In genomic region chr7:132211971-132212370, GRCh38 we compare ENCODE assay signal across 16 cellular contexts.
DNase-seq lines count a peak whose midpoint lies in the region; ATAC-seq lines count a peak whose summit lies in the region.
"Had no signal": no experiment of that assay in that cellular context is flagged by ENCODE, and none has a peak within 500 bp of the region (broad histone marks: within the 10 kb centered on the region; RNA-seq: fewer than 3 reads in every experiment).

No MANE protein-coding gene starts in this region.

- H3K4me2 ChIP-seq in Karpas-422 (ENCODE audit: low read depth, low read length, poor library complexity, severe bottlenecking), result no peak overlapping the region
- H3K4me2 ChIP-seq: A549 had no signal

- H3K27ac ChIP-seq in Karpas-422 (ENCODE audit: low read length), result no peak overlapping the region
- H3K27ac ChIP-seq: A549, GM23248 had no signal

- no peak overlapping the region for H2AFZ ChIP-seq in Karpas-422 (ENCODE audit: low read length)
- H2AFZ ChIP-seq: GM23248 had no signal

- no peak for ATAC-seq in stimulated activated naive B cell treated with anti-CD40 and anti-IgM and Interleukin-4, amounts not matched to agents 10 μg/mL and 1 μg/mL and 100 μg/mL, for 72 hours (replicated peaks)
- no peak for ATAC-seq in GM19463 (IDR thresholded peaks at IDR 0.05; ENCODE audit: unreplicated experiment)
- ATAC-seq: A549; CD8-positive, alpha-beta T cell; HCT116; HepG2 had no signal

- H3K27me3 ChIP-seq in Karpas-422 (ENCODE audit: low read length), result no peaks in the 10 kb centered on the region

- H3K4me3 ChIP-seq in Karpas-422 (ENCODE audit: low read length), result no peak overlapping the region
- H3K4me3 ChIP-seq: A549, GM23248 had no signal

- H3K36me3 ChIP-seq in Karpas-422 (ENCODE audit: insufficient read depth, low read length), result no peaks in the 10 kb centered on the region

- H3K9me3 ChIP-seq in Karpas-422 (ENCODE audit: low read length), result no peaks in the 10 kb centered on the region
- H3K9me3 ChIP-seq: A549 had no signal

- DNase-seq in G401 (ENCODE audit: low spot score) (peak; percentile 86), NCI-H1694 treated with DMSO at 0.1 percent for 48 hours (lab: John Stamatoyannopoulos, UW) (peak; percentile 24), cerebellar nuclear complex (lab: John Stamatoyannopoulos, UW) (peak; percentile 33 to 44), occipital lobe (lab: John Stamatoyannopoulos, UW) (peak; percentile 6), Karpas-422 (no peak)
- no peak for DNase-seq in activated naive CD4-positive, alpha-beta T cell treated with anti-CD3 and anti-CD28 coated beads, Interleukin-2, amount 10 ng/mL, durations not matched to agents 7 days and 5 days
- DNase-seq in stimulated activated naive B cell treated with anti-CD40 and anti-IgM and Interleukin-4, amounts not matched to agents 10 μg/mL and 1 μg/mL and 100 μg/mL, for 72 hours, result no peak
- DNase-seq: CD8-positive, alpha-beta T cell; COR-L47; DMS53; GM23248 had no signal

- no peak overlapping the region for H3K4me3 Mint-ChIP-seq in activated naive CD4-positive, alpha-beta T cell treated with anti-CD3 and anti-CD28 coated beads, Interleukin-2, amount 10 ng/mL, durations not matched to agents 7 days and 5 days
- H3K4me3 Mint-ChIP-seq in stimulated activated naive B cell treated with anti-CD40 and anti-IgM and Interleukin-4, amounts not matched to agents 10 μg/mL and 1 μg/mL and 100 μg/mL, for 72 hours, result no peak overlapping the region
- H3K4me3 Mint-ChIP-seq: CD14-positive monocyte; CD8-positive, alpha-beta T cell had no signal

- in situ Hi-C loops in G401 (cut with HindIII; ENCODE audit: low sequenced_read_pairs), result no loop called here

- H3K4me1 Mint-ChIP-seq in activated naive CD4-positive, alpha-beta T cell treated with anti-CD3 and anti-CD28 coated beads, Interleukin-2, amount 10 ng/mL, durations not matched to agents 7 days and 5 days, result no peaks in the 10 kb centered on the region
- no peaks in the 10 kb centered on the region for H3K4me1 Mint-ChIP-seq in stimulated activated naive B cell treated with anti-CD40 and anti-IgM and Interleukin-4, amounts not matched to agents 10 μg/mL and 1 μg/mL and 100 μg/mL, for 72 hours
- H3K4me1 Mint-ChIP-seq: CD14-positive monocyte had no signal

- H4K20me1 ChIP-seq in Karpas-422 (ENCODE audit: insufficient read depth, low read depth, low read length), result no peaks in the 10 kb centered on the region

- H3K27me3 Mint-ChIP-seq in activated naive CD4-positive, alpha-beta T cell treated with anti-CD3 and anti-CD28 coated beads, Interleukin-2, amount 10 ng/mL, durations not matched to agents 7 days and 5 days, result no peaks in the 10 kb centered on the region
- peaks cover 0 to 3% of the 10 kb centered on the region in 2 donors for H3K27me3 Mint-ChIP-seq in stimulated activated naive B cell treated with anti-CD40 and anti-IgM and Interleukin-4, amounts not matched to agents 10 μg/mL and 1 μg/mL and 100 μg/mL, for 72 hours

- H3K9me3 Mint-ChIP-seq in activated naive CD4-positive, alpha-beta T cell treated with anti-CD3 and anti-CD28 coated beads, Interleukin-2, amount 10 ng/mL, durations not matched to agents 7 days and 5 days, result no peaks in the 10 kb centered on the region
- no peaks in the 10 kb centered on the region for H3K9me3 Mint-ChIP-seq in stimulated activated naive B cell treated with anti-CD40 and anti-IgM and Interleukin-4, amounts not matched to agents 10 μg/mL and 1 μg/mL and 100 μg/mL, for 72 hours
- H3K9me3 Mint-ChIP-seq: CD8-positive, alpha-beta T cell had no signal

- CTCF ChIA-PET in activated naive CD4-positive, alpha-beta T cell treated with anti-CD3 and anti-CD28 coated beads, Interleukin-2, amount 10 ng/mL, durations not matched to agents 7 days and 5 days (lab: Charles Lee), result interaction anchor here (1.2 kb wide), 1 partner anchor 369 kb away, joined by 4 read pairs; no protein-coding TSS in a partner anchor

- H3K27ac Mint-ChIP-seq in activated naive CD4-positive, alpha-beta T cell treated with anti-CD3 and anti-CD28 coated beads, Interleukin-2, amount 10 ng/mL, durations not matched to agents 7 days and 5 days, result no peak overlapping the region
- H3K27ac Mint-ChIP-seq in stimulated activated naive B cell treated with anti-CD40 and anti-IgM and Interleukin-4, amounts not matched to agents 10 μg/mL and 1 μg/mL and 100 μg/mL, for 72 hours, result no peak overlapping the region
- H3K27ac Mint-ChIP-seq: CD8-positive, alpha-beta T cell had no signal

- no peaks in the 10 kb centered on the region for H3K4me1 ChIP-seq in Karpas-422 (ENCODE audit: low read length)
- H3K4me1 ChIP-seq: A549 had no signal

- no peaks in the 10 kb centered on the region for H3K79me2 ChIP-seq in Karpas-422 (ENCODE audit: low read length)

- no peaks in the 10 kb centered on the region for H3K9me2 ChIP-seq in Karpas-422 (replicated peaks; ENCODE audit: insufficient read depth, low read length)

- peaks cover 6% of the 10 kb centered on the region for H3K36me3 Mint-ChIP-seq in activated naive CD4-positive, alpha-beta T cell treated with anti-CD3 and anti-CD28 coated beads, Interleukin-2, amount 10 ng/mL, durations not matched to agents 7 days and 5 days
- H3K36me3 Mint-ChIP-seq in stimulated activated naive B cell treated with anti-CD40 and anti-IgM and Interleukin-4, amounts not matched to agents 10 μg/mL and 1 μg/mL and 100 μg/mL, for 72 hours, result no peaks in the 10 kb centered on the region
- H3K36me3 Mint-ChIP-seq: CD14-positive monocyte; CD8-positive, alpha-beta T cell had no signal

- H3K9ac ChIP-seq in Karpas-422 (ENCODE audit: low read length), result no peak overlapping the region
- H3K9ac ChIP-seq: GM23248 had no signal

Comparison
In these comparisons a context has a peak if more than half of its experiments do, and no peak if none do; other contexts are left out.
1. DNase-seq: peak in G401 (single experiment), NCI-H1694 treated with DMSO at 0.1 percent for 48 hours (single experiment), cerebellar nuclear complex (2 of 2) and occipital lobe (single experiment); none in activated naive CD4-positive, alpha-beta T cell treated with anti-CD3 and anti-CD28 coated beads, Interleukin-2, amount 10 ng/mL, durations not matched to agents 7 days and 5 days (single experiment), stimulated activated naive B cell treated with anti-CD40 and anti-IgM and Interleukin-4, amounts not matched to agents 10 μg/mL and 1 μg/mL and 100 μg/mL, for 72 hours (single experiment) and Karpas-422 (single experiment).